Comparison of ENCODE assay signal across 1 cellular context in genomic region chr5:42951847-42952411, GRCh38.
TF ChIP-seq lines count a peak whose summit lies in the region.

No MANE protein-coding gene starts in this region.

TF ChIP-seq in liver, 16 proteins besides CTCF, POLR2A, EP300 and RAD21 (continued from another document):
- TF ChIP-seq HNF4A (conservative IDR thresholded peaks at IDR 0.05) (no peak), FOXA1 (IDR thresholded peaks at IDR 0.05) (no peak)
- TF ChIP-seq, protein P1, sequence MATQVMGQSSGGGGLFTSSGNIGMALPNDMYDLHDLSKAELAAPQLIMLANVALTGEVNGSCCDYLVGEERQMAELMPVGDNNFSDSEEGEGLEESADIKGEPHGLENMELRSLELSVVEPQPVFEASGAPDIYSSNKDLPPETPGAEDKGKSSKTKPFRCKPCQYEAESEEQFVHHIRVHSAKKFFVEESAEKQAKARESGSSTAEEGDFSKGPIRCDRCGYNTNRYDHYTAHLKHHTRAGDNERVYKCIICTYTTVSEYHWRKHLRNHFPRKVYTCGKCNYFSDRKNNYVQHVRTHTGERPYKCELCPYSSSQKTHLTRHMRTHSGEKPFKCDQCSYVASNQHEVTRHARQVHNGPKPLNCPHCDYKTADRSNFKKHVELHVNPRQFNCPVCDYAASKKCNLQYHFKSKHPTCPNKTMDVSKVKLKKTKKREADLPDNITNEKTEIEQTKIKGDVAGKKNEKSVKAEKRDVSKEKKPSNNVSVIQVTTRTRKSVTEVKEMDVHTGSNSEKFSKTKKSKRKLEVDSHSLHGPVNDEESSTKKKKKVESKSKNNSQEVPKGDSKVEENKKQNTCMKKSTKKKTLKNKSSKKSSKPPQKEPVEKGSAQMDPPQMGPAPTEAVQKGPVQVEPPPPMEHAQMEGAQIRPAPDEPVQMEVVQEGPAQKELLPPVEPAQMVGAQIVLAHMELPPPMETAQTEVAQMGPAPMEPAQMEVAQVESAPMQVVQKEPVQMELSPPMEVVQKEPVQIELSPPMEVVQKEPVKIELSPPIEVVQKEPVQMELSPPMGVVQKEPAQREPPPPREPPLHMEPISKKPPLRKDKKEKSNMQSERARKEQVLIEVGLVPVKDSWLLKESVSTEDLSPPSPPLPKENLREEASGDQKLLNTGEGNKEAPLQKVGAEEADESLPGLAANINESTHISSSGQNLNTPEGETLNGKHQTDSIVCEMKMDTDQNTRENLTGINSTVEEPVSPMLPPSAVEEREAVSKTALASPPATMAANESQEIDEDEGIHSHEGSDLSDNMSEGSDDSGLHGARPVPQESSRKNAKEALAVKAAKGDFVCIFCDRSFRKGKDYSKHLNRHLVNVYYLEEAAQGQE (IDR thresholded peaks at IDR 0.05): no peak
